Comparison of ENCODE assay signal across 15 cellular contexts in genomic region chr1:151012684-151013471, GRCh38. TPM values are rescaled to one million over a fixed set of nuclear protein-coding genes. Genes with fewer than 3 reads are reported as not detected.
DNase-seq lines count a peak whose midpoint lies in the region; ATAC-seq and TF ChIP-seq lines count a peak whose summit lies in the region.
"Had no signal": no experiment of that assay in that cellular context is flagged by ENCODE, and none has a peak within 500 bp of the region (broad histone marks: within the 10 kb centered on the region; RNA-seq: fewer than 3 reads in every experiment).

No MANE protein-coding gene starts in this region.

- CTCF ChIA-PET in Caco-2 (lab: Charles Lee): interaction anchor here (0.7 to 1.4 kb wide), 5 partner anchors 10 to 58 kb away, joined by 3 to 7 read pairs (median 3); partner anchors contain the start of gene GABPB2

- intact Hi-C loops in Caco-2 (cut with micrococcal nuclease; ENCODE audit: unreplicated experiment): loop anchor here (1.0 kb wide), 2 partner anchors 35 to 45 kb away; no protein-coding TSS in a partner anchor

- H3K27ac ChIP-seq in brain microvascular endothelial cell: peak overlapping the region; percentile 52
- H3K27ac ChIP-seq in rectal smooth muscle tissue (ENCODE audit: low read depth, low read length): peak overlapping the region; percentile 27
- H3K27ac ChIP-seq: HL-60, vagina had no signal

- H3K9ac ChIP-seq in rectal smooth muscle tissue (ENCODE audit: low read length): no peak overlapping the region

- ATAC-seq in HG03460 (IDR thresholded peaks at IDR 0.05; ENCODE audit: unreplicated experiment) (no peak), HG02884 (IDR thresholded peaks at IDR 0.05; ENCODE audit: unreplicated experiment) (no peak)
- ATAC-seq: natural killer cell treated with Interleukin-12 subunit alpha and Interleukin-12 subunit beta and Interleukin-15 and Interleukin-18, amount 100 ng/mL, for 72 hours; T-cell had no signal

- peaks cover 27% of the 10 kb centered on the region for H3K36me3 Mint-ChIP-seq in Caco-2 (ENCODE audit: insufficient read depth, unreplicated experiment)
- H3K36me3 Mint-ChIP-seq: natural killer cell treated with Interleukin-12 subunit alpha and Interleukin-12 subunit beta and Interleukin-15 and Interleukin-18, amount 100 ng/mL, for 72 hours had no signal

- BruUV-seq in Caco-2 (replicated peaks; lab: Mats Ljungman, UMichigan): TSS peak; percentile 93

- H3K4me3 ChIP-seq in Caco-2 (ENCODE audit: low read depth, low read length) (no peak overlapping the region), brain microvascular endothelial cell (ENCODE audit: low read depth, low read length) (no peak overlapping the region), rectal smooth muscle tissue (ENCODE audit: low read length) (no peak overlapping the region)
- H3K4me3 ChIP-seq: vagina had no signal

- no peaks in the 10 kb centered on the region for H3K9me3 Mint-ChIP-seq in Caco-2 (ENCODE audit: unreplicated experiment)
- H3K9me3 Mint-ChIP-seq: natural killer cell treated with Interleukin-12 subunit alpha and Interleukin-12 subunit beta and Interleukin-15 and Interleukin-18, amount 100 ng/mL, for 72 hours; T-cell had no signal

- H3K27me3 Mint-ChIP-seq in Caco-2 (ENCODE audit: insufficient read depth, unreplicated experiment): no peaks in the 10 kb centered on the region
- H3K27me3 Mint-ChIP-seq: natural killer cell treated with Interleukin-12 subunit alpha and Interleukin-12 subunit beta and Interleukin-15 and Interleukin-18, amount 100 ng/mL, for 72 hours; T-cell had no signal

- in situ Hi-C loops in brain microvascular endothelial cell (cut with HindIII; ENCODE audit: low pct_ligation_motif_present, low sequenced_read_pairs): no loop called here

- peaks cover 18% of the 10 kb centered on the region for H3K4me1 Mint-ChIP-seq in Caco-2 (ENCODE audit: low read depth, unreplicated experiment)

- no peaks in the 10 kb centered on the region for H3K36me3 ChIP-seq in Caco-2 (ENCODE audit: control insufficient read depth, insufficient read depth, low read length)
- H3K36me3 ChIP-seq in brain microvascular endothelial cell (replicated peaks): no peaks in the 10 kb centered on the region
- H3K36me3 ChIP-seq in rectal smooth muscle tissue (ENCODE audit: control insufficient read depth, insufficient read depth, low read length): no peaks in the 10 kb centered on the region

- H3K9me3 ChIP-seq in Caco-2: no peaks in the 10 kb centered on the region
- H3K9me3 ChIP-seq: vagina had no signal

- H3K27me3 ChIP-seq in Caco-2 (replicated peaks; ENCODE audit: control insufficient read depth, insufficient read depth, low read length): no peaks in the 10 kb centered on the region
- H3K27me3 ChIP-seq in brain microvascular endothelial cell (replicated peaks): no peaks in the 10 kb centered on the region
- no peaks in the 10 kb centered on the region for H3K27me3 ChIP-seq in rectal smooth muscle tissue (ENCODE audit: control insufficient read depth, insufficient read depth, low read length)
- H3K27me3 ChIP-seq: vagina had no signal

- peak overlapping the region; percentile 54 for H3K4me3 Mint-ChIP-seq in Caco-2 (ENCODE audit: unreplicated experiment)
- H3K4me3 Mint-ChIP-seq: natural killer cell treated with Interleukin-12 subunit alpha and Interleukin-12 subunit beta and Interleukin-15 and Interleukin-18, amount 100 ng/mL, for 72 hours had no signal

- no peak for TF ChIP-seq CTCF in Caco-2 (IDR thresholded peaks at IDR 0.05; ENCODE audit: insufficient read depth in 1 of 2, low read depth in 1 of 2, low read length in 1 of 2, severe bottlenecking in 1 of 2, unreplicated experiment in 1 of 2)
- TF ChIP-seq CTCF in brain microvascular endothelial cell (IDR thresholded peaks at IDR 0.05; ENCODE audit: low read depth, low read length, missing control alignments): no peak

- H3K4me1 ChIP-seq in Caco-2 (peaks cover 43% of the 10 kb centered on the region), rectal smooth muscle tissue (ENCODE audit: control insufficient read depth, insufficient read depth, low read length) (peaks cover 2% of the 10 kb centered on the region)

- POLR2A ChIA-PET in Caco-2 (lab: Charles Lee): interaction anchor here (0.5 to 1.1 kb wide), 8 partner anchors 19 to 451 kb away, joined by 3 to 5 read pairs (median 3); partner anchors contain the start of genes ANXA9, C1orf56, CDC42SE1 and CERS2

- DNase-seq in Caco-2 (peak; percentile 90 to 93), brain microvascular endothelial cell (peak; percentile 39), left kidney (ENCODE audit: low read depth, low spot score) (peak; percentile 21), NCI-H1048 (lab: John Stamatoyannopoulos, UW) (no peak), DMS53 treated with DMSO at 0.1 percent for 48 hours (lab: John Stamatoyannopoulos, UW; ENCODE audit: unreplicated experiment) (no peak)
- DNase-seq: activated CD4-positive, alpha-beta T cell treated with anti-CD3 and anti-CD28 coated beads for 4 hours; MM.1S; T-cell had no signal

- H3K27ac Mint-ChIP-seq in Caco-2 (ENCODE audit: unreplicated experiment): peak overlapping the region; percentile 84
- H3K27ac Mint-ChIP-seq: natural killer cell treated with Interleukin-12 subunit alpha and Interleukin-12 subunit beta and Interleukin-15 and Interleukin-18, amount 100 ng/mL, for 72 hours had no signal

RNA-seq across cellular contexts. Expression of gene PRUNE1, which starts 4.6 kb away (rescaled TPM):
- 24.2 and 24.3 TPM in 2 replicates for total RNA-seq in Caco-2 (2022)

RNA-seq across cellular contexts. Expression of gene MINDY1, which starts 6.2 kb away (rescaled TPM):
- total RNA-seq in Caco-2 (2022): 15.6 and 16.9 TPM in 2 replicates

RNA-seq across cellular contexts. Expression of gene BNIPL, which starts 23.5 kb away (rescaled TPM):
- 1.9 and 2.3 TPM in 2 replicates for total RNA-seq in Caco-2 (2022)

RNA-seq across cellular contexts. Expression of gene ANXA9, which starts 30.8 kb away (rescaled TPM):
- 30.0 and 42.5 TPM in 2 replicates for total RNA-seq in Caco-2 (2022)
- total RNA-seq: Daoy; natural killer cell treated with Interleukin-12 subunit alpha and Interleukin-12 subunit beta and Interleukin-15 and Interleukin-18, amount 100 ng/mL, for 72 hours had no signal

RNA-seq across cellular contexts. Expression of gene C1orf56, which starts 34.7 kb away (rescaled TPM):
- total RNA-seq in Caco-2 (2022): 4.8 and 6.7 TPM in 2 replicates

Comparison
In these comparisons a context has a peak if more than half of its experiments do, and no peak if none do; other contexts are left out.
1. DNase-seq: peak in Caco-2 (2 of 2), brain microvascular endothelial cell (single experiment) and left kidney (single experiment); none in NCI-H1048 (single experiment) and DMS53 treated with DMSO at 0.1 percent for 48 hours (single experiment).